Comparison of ENCODE assay signal across 8 cellular contexts in the genomic region with DNA sequence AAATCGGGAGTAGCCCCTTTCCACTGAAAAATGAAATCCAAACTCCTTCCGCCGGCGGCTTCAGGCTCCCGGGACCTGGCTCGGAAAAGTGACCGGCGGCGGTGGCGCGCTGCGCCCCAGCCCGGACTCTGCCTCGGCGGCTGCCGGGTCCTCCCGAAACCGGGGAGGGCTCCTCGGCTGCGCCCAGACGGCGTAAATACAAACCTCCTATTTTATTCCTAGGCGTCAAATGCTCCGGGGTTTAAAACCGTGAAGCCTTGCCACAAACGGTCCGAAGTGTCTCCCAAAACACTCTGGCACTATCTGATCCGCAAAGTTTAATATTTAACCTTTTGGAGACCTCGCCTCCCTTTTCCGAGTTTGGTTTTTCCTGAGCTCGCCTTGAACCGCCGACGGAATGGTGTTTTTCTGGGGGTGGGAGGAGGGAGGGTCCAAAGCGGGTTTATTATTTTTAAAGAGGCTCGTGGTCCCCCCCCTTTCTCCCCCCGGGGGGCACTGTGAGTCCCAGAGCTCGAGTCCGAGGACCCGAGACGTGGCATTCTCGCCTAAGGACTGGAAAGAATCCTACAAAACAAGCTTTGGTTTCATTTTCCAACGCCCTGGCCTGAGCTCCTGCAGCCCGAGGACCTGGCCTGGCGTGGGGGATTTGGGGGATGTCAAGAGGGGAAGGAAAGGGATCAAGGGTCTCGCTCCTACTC. TPM values are rescaled to one million over a fixed set of nuclear protein-coding genes. Genes with fewer than 3 reads are reported as not detected.
DNase-seq lines count a peak whose midpoint lies in the region; ATAC-seq and FAIRE-seq lines count a peak whose summit lies in the region.

No MANE protein-coding gene starts in this region.

- peaks cover 26 to 76% (median 70%) of the 10 kb centered on the region in 10 experiments for H3K4me1 ChIP-seq in BLaER1 treated with 17β-estradiol and CSF1 and Interleukin-3, amounts not matched to agents 10 nM and 100 nM
- H3K4me1 ChIP-seq in esophagus (ENCODE audit: control insufficient read depth in 2 of 2, insufficient read depth in 2 of 2, low read length in 1 of 2) (peaks cover 4 to 15% of the 10 kb centered on the region in 2 donors), mucosa of stomach (ENCODE audit: control insufficient read depth, insufficient read depth, low read length) (peaks cover 24% of the 10 kb centered on the region)

- peaks cover 32% of the 10 kb centered on the region for H3K4me1 Mint-ChIP-seq in T-helper 17 cell

- H3K9ac ChIP-seq in BLaER1 treated with 17β-estradiol and CSF1 and Interleukin-3, amounts not matched to agents 10 nM and 100 nM = peak overlapping the region in 10 of 11 experiments; percentile 47 to 95 (median 78); a peak in 18 of 22 replicates
- H3K9ac ChIP-seq in mucosa of stomach (ENCODE audit: low read length) = peak overlapping the region; percentile 92

- H3K4me2 ChIP-seq in BLaER1 treated with 17β-estradiol and CSF1 and Interleukin-3, amounts not matched to agents 10 nM and 100 nM = peak overlapping the region; percentile 94 to 100 (median 99)

- WGBS in esophagus, 2 donors = 0% methylated on average over 46 of the region's 46 CpGs

- peak overlapping the region in 4 of 11 experiments; percentile 86 to 93 (median 91); a peak in 6 of 22 replicates for H3K27ac ChIP-seq in BLaER1 treated with 17β-estradiol and CSF1 and Interleukin-3, amounts not matched to agents 10 nM and 100 nM
- peak overlapping the region; percentile 98 to 99 for H3K27ac ChIP-seq in esophagus (ENCODE audit: low read depth in 2 of 2, low read length in 1 of 2)

- ATAC-seq in T-helper 17 cell (no peak), HG03565 (IDR thresholded peaks at IDR 0.05; ENCODE audit: unreplicated experiment) (no peak)

- H3K36me3 Mint-ChIP-seq in T-helper 17 cell (ENCODE audit: low read depth) = peaks cover 2% of the 10 kb centered on the region

- peaks cover 0 to 35% (median 0%) of the 10 kb centered on the region in 11 experiments; a peak in 4 of 22 replicates for H3K36me3 ChIP-seq in BLaER1 treated with 17β-estradiol and CSF1 and Interleukin-3, amounts not matched to agents 10 nM and 100 nM
- H3K36me3 ChIP-seq in esophagus (ENCODE audit: control insufficient read depth in 2 of 2, insufficient read depth in 2 of 2, low read length in 1 of 2) (peaks cover 0 to 5% of the 10 kb centered on the region in 2 donors), mucosa of stomach (ENCODE audit: control insufficient read depth, insufficient read depth, low read length) (no peaks in the 10 kb centered on the region)

- no peak for FAIRE-seq in urothelium cell line (lab: Jason Lieb, UNC)

- no peaks in the 10 kb centered on the region for H3K9me3 ChIP-seq in BLaER1 treated with 17β-estradiol and CSF1 and Interleukin-3, amounts not matched to agents 10 nM and 100 nM (replicated peaks in 1 of 11)
- H3K9me3 ChIP-seq in T-helper 17 cell (ENCODE audit: control insufficient read depth, low read length, poor library complexity, severe bottlenecking) (no peaks in the 10 kb centered on the region), esophagus (ENCODE audit: control insufficient read depth in 2 of 2, insufficient read depth in 1 of 2, low read depth in 1 of 2, low read length in 1 of 2) (no peaks in the 10 kb centered on the region), mucosa of stomach (ENCODE audit: control insufficient read depth, low read length) (no peaks in the 10 kb centered on the region)

- peaks cover 49% of the 10 kb centered on the region for H3K27me3 Mint-ChIP-seq in T-helper 17 cell

- peak; percentile 66 for DNase-seq in HCEC 1CT
- no peak for DNase-seq in T-helper 17 cell
- DNase-seq in urothelium cell line (ENCODE audit: low spot score) = peak; percentile 58
- no peak for DNase-seq in stimulated activated CD4-positive, alpha-beta T cell treated with anti-CD3 and anti-CD28 coated beads, Interleukin-1b, Interleukin-23, amount 100 ng/mL, for 48 hours

- H4K20me1 ChIP-seq in BLaER1 treated with 17β-estradiol and CSF1 and Interleukin-3, amounts not matched to agents 10 nM and 100 nM = peaks cover 52 to 96% (median 78%) of the 10 kb centered on the region in 11 experiments

- H3K4me3 ChIP-seq in BLaER1 treated with 17β-estradiol and CSF1 and Interleukin-3, amounts not matched to agents 10 nM and 100 nM = peak overlapping the region; percentile 53 to 86 (median 68)
- H3K4me3 ChIP-seq in esophagus (ENCODE audit: low read depth in 1 of 2, low read length in 2 of 2) (peak overlapping the region; percentile 78 to 88), mucosa of stomach (ENCODE audit: low read length) (peak overlapping the region; percentile 21)

- H3K4me3 Mint-ChIP-seq in T-helper 17 cell = peak overlapping the region; percentile 83

- peaks cover 63 to 99% (median 96%) of the 10 kb centered on the region in 11 experiments for H3K27me3 ChIP-seq in BLaER1 treated with 17β-estradiol and CSF1 and Interleukin-3, amounts not matched to agents 10 nM and 100 nM
- no peaks in the 10 kb centered on the region for H3K27me3 ChIP-seq in esophagus (ENCODE audit: control insufficient read depth in 1 of 2, insufficient read depth in 2 of 2, low read length in 2 of 2)
- no peaks in the 10 kb centered on the region for H3K27me3 ChIP-seq in mucosa of stomach (ENCODE audit: control insufficient read depth, insufficient read depth, low read length)

- H3K27ac Mint-ChIP-seq in T-helper 17 cell = no peak overlapping the region

RNA-seq across cellular contexts. Expression of a gene that starts 1.9 kb away (rescaled TPM):
- 10 to 100 TPM; 54.5 to 67.6 TPM for total RNA-seq in T-helper 17 cell
- 10 to 100 TPM; 18.0 to 34.0 TPM for polyA plus RNA-seq in esophagus

Comparison
In these comparisons a context has a peak if more than half of its experiments do, and no peak if none do; other contexts are left out.
1. H3K4me3 ChIP-seq: peak in every context shown above with its lines; median percentile 83 in esophagus; 68 in BLaER1 treated with 17β-estradiol and CSF1 and Interleukin-3, amounts not matched to agents 10 nM and 100 nM; 21 in mucosa of stomach.
2. DNase-seq: peak in HCEC 1CT (single experiment) and urothelium cell line (single experiment); none in T-helper 17 cell (0 of 3) and stimulated activated CD4-positive, alpha-beta T cell treated with anti-CD3 and anti-CD28 coated beads, Interleukin-1b, Interleukin-23, amount 100 ng/mL, for 48 hours (single experiment).